Comparison of ENCODE assay signal across 34 cellular contexts in the genomic region with DNA sequence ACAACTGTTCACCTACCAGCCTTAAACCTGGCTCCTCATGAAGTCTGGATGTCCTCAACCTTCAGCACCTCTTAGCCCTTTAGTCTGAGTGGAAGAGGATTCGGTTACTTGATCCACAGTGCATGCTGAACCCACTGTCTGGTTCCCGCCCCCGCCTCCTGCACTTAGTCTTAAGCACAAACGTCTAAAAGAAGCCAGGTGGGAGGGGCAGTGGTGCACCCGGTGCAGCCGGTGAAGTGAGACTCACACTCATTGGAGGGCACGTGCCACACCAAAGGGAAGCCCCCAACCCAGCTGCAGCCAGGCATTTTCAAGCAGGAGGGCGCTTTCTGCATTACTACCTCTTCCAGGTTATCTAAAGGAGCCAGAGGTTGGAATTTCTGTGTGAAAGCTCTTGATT.
A peak's percentile ranks its signal among the peaks of the same experiment; 100 is the strongest.
DNase-seq lines count a peak whose midpoint lies in the region; ATAC-seq and TF ChIP-seq lines count a peak whose summit lies in the region.
"Had no signal": no experiment of that assay in that cellular context is flagged by ENCODE, and none has a peak within 500 bp of the region (broad histone marks: within the 10 kb centered on the region; RNA-seq: fewer than 3 reads in every experiment).

No MANE protein-coding gene starts in this region.

- H3K27me3 ChIP-seq in BLaER1 treated with 17β-estradiol and CSF1 and Interleukin-3, amounts not matched to agents 10 nM and 100 nM: no peaks in the 10 kb centered on the region
- no peaks in the 10 kb centered on the region for H3K27me3 ChIP-seq in endodermal cell (ENCODE audit: control insufficient read depth, insufficient read depth, low read length, poor library complexity, severe bottlenecking)
- H3K27me3 ChIP-seq: right lobe of liver had no signal

- H3K4me1 Mint-ChIP-seq in endodermal cell (peaks cover 15% of the 10 kb centered on the region), natural killer cell (no peaks in the 10 kb centered on the region)
- H3K4me1 Mint-ChIP-seq in stimulated activated effector memory CD8-positive, alpha-beta T cell treated with anti-CD3 and anti-CD28 coated beads, Interleukin-12 subunit alpha, Interleukin-12 subunit beta, amount 100 ng/mL, for 72 hours: no peaks in the 10 kb centered on the region
- H3K4me1 Mint-ChIP-seq: activated CD4-positive, alpha-beta memory T cell treated with anti-CD3 and anti-CD28 coated beads, Interleukin-2, amount 10 ng/mL, durations not matched to agents 7 days and 5 days; stimulated activated naive CD8-positive, alpha-beta T cell treated with anti-CD3 and anti-CD28 coated beads, Interleukin-15, amount 100 ng/mL, for 72 hours had no signal

- H3K9me3 Mint-ChIP-seq in endodermal cell: peaks cover 9% of the 10 kb centered on the region
- H3K9me3 Mint-ChIP-seq in stimulated activated effector memory CD8-positive, alpha-beta T cell treated with anti-CD3 and anti-CD28 coated beads, Interleukin-12 subunit alpha, Interleukin-12 subunit beta, amount 100 ng/mL, for 72 hours: no peaks in the 10 kb centered on the region
- no peaks in the 10 kb centered on the region for H3K9me3 Mint-ChIP-seq in natural killer cell
- H3K9me3 Mint-ChIP-seq: activated CD4-positive, alpha-beta memory T cell treated with anti-CD3 and anti-CD28 coated beads, Interleukin-2, amount 10 ng/mL, durations not matched to agents 7 days and 5 days; activated naive CD4-positive, alpha-beta T cell treated with anti-CD3 and anti-CD28 coated beads for 36 hours; activated T-helper 1 cell treated with anti-CD3 and anti-CD28 coated beads, Interleukin-12 subunit alpha, Interleukin-12 subunit beta, Interleukin-2, Interleukin-4 antibody, amounts not matched to agents 30 ng/mL and 10 ng/mL and 1 ng/mL, durations not matched to agents 14 hours and 24 hours and 36 hours; CD8-positive, alpha-beta T cell; stimulated activated naive CD8-positive, alpha-beta T cell treated with anti-CD3 and anti-CD28 coated beads, Interleukin-15, amount 100 ng/mL, for 72 hours had no signal

- peak overlapping the region in 3 of 11 experiments; percentile 2 to 17 (median 11); a peak in 3 of 22 replicates for H3K27ac ChIP-seq in BLaER1 treated with 17β-estradiol and CSF1 and Interleukin-3, amounts not matched to agents 10 nM and 100 nM
- no peak overlapping the region for H3K27ac ChIP-seq in endodermal cell (ENCODE audit: low read depth, low read length)
- H3K27ac ChIP-seq: A549, PC-9, prostate gland, right lobe of liver, thoracic aorta had no signal

- no peaks in the 10 kb centered on the region for H3K27me3 Mint-ChIP-seq in endodermal cell (ENCODE audit: insufficient read depth)
- H3K27me3 Mint-ChIP-seq in natural killer cell (ENCODE audit: low read depth in 2 of 2): peaks cover 0 to 7% of the 10 kb centered on the region in 2 donors
- H3K27me3 Mint-ChIP-seq: activated CD4-positive, alpha-beta memory T cell treated with anti-CD3 and anti-CD28 coated beads, Interleukin-2, amount 10 ng/mL, durations not matched to agents 7 days and 5 days; stimulated activated naive CD8-positive, alpha-beta T cell treated with anti-CD3 and anti-CD28 coated beads, Interleukin-15, amount 100 ng/mL, for 72 hours had no signal

- peaks cover 4 to 49% (median 26%) of the 10 kb centered on the region in 11 experiments; a peak in 21 of 22 replicates for H3K36me3 ChIP-seq in BLaER1 treated with 17β-estradiol and CSF1 and Interleukin-3, amounts not matched to agents 10 nM and 100 nM
- H3K36me3 ChIP-seq in endodermal cell (ENCODE audit: control insufficient read depth, insufficient read depth, low read length): peaks cover 15% of the 10 kb centered on the region
- H3K36me3 ChIP-seq: prostate gland, right lobe of liver, thoracic aorta had no signal

- no peak overlapping the region for H3K4me3 ChIP-seq in BLaER1 treated with 17β-estradiol and CSF1 and Interleukin-3, amounts not matched to agents 10 nM and 100 nM
- no peak overlapping the region for H3K4me3 ChIP-seq in endodermal cell (ENCODE audit: low read length)
- H3K4me3 ChIP-seq: A549, PC-9, prostate gland, right lobe of liver, thoracic aorta had no signal

- intact Hi-C loops in natural killer cell (cut with micrococcal nuclease): no loop called here

- no peak for ATAC-seq in GM18868 (IDR thresholded peaks at IDR 0.05; ENCODE audit: unreplicated experiment)
- no peak for ATAC-seq in stimulated activated effector memory CD8-positive, alpha-beta T cell treated with anti-CD3 and anti-CD28 coated beads, Interleukin-12 subunit alpha, Interleukin-12 subunit beta, amount 100 ng/mL, for 72 hours
- ATAC-seq in natural killer cell: no peak
- ATAC-seq: CD8-positive, alpha-beta T cell; esophagus mucosa; HepG2; left ventricle myocardium superior; right lobe of liver; stimulated activated naive CD8-positive, alpha-beta T cell treated with anti-CD3 and anti-CD28 coated beads, Interleukin-15, amount 100 ng/mL, for 72 hours had no signal

- H3K9me3 ChIP-seq in BLaER1 treated with 17β-estradiol and CSF1 and Interleukin-3, amounts not matched to agents 10 nM and 100 nM (replicated peaks in 1 of 11): peaks cover 0 to 8% (median 7%) of the 10 kb centered on the region in 11 experiments; a peak in 17 of 22 replicates
- peaks cover 8% of the 10 kb centered on the region for H3K9me3 ChIP-seq in endodermal cell (ENCODE audit: control insufficient read depth, low read length)
- H3K9me3 ChIP-seq: A549, prostate gland, right lobe of liver, thoracic aorta had no signal

- H3K27ac Mint-ChIP-seq in endodermal cell: no peak overlapping the region
- no peak overlapping the region for H3K27ac Mint-ChIP-seq in stimulated activated effector memory CD8-positive, alpha-beta T cell treated with anti-CD3 and anti-CD28 coated beads, Interleukin-12 subunit alpha, Interleukin-12 subunit beta, amount 100 ng/mL, for 72 hours
- no peak overlapping the region for H3K27ac Mint-ChIP-seq in natural killer cell
- H3K27ac Mint-ChIP-seq: activated CD4-positive, alpha-beta memory T cell treated with anti-CD3 and anti-CD28 coated beads, Interleukin-2, amount 10 ng/mL, durations not matched to agents 7 days and 5 days; activated naive CD4-positive, alpha-beta T cell treated with anti-CD3 and anti-CD28 coated beads for 36 hours; activated T-helper 1 cell treated with anti-CD3 and anti-CD28 coated beads, Interleukin-12 subunit alpha, Interleukin-12 subunit beta, Interleukin-2, Interleukin-4 antibody, amounts not matched to agents 30 ng/mL and 10 ng/mL and 1 ng/mL, durations not matched to agents 14 hours and 24 hours and 36 hours; CD8-positive, alpha-beta T cell had no signal

- H3K4me3 Mint-ChIP-seq in endodermal cell (no peak overlapping the region), natural killer cell (no peak overlapping the region)
- no peak overlapping the region for H3K4me3 Mint-ChIP-seq in stimulated activated effector memory CD8-positive, alpha-beta T cell treated with anti-CD3 and anti-CD28 coated beads, Interleukin-12 subunit alpha, Interleukin-12 subunit beta, amount 100 ng/mL, for 72 hours
- H3K4me3 Mint-ChIP-seq: activated CD4-positive, alpha-beta memory T cell treated with anti-CD3 and anti-CD28 coated beads, Interleukin-2, amount 10 ng/mL, durations not matched to agents 7 days and 5 days; activated naive CD4-positive, alpha-beta T cell treated with anti-CD3 and anti-CD28 coated beads for 36 hours; activated T-helper 1 cell treated with anti-CD3 and anti-CD28 coated beads, Interleukin-12 subunit alpha, Interleukin-12 subunit beta, Interleukin-2, Interleukin-4 antibody, amounts not matched to agents 30 ng/mL and 10 ng/mL and 1 ng/mL, durations not matched to agents 14 hours and 24 hours and 36 hours; CD8-positive, alpha-beta T cell; stimulated activated naive CD8-positive, alpha-beta T cell treated with anti-CD3 and anti-CD28 coated beads, Interleukin-15, amount 100 ng/mL, for 72 hours had no signal

- H3K36me3 Mint-ChIP-seq in endodermal cell (ENCODE audit: low read depth): peaks cover 25% of the 10 kb centered on the region
- H3K36me3 Mint-ChIP-seq in stimulated activated effector memory CD8-positive, alpha-beta T cell treated with anti-CD3 and anti-CD28 coated beads, Interleukin-12 subunit alpha, Interleukin-12 subunit beta, amount 100 ng/mL, for 72 hours: no peaks in the 10 kb centered on the region
- H3K36me3 Mint-ChIP-seq in natural killer cell: no peaks in the 10 kb centered on the region
- H3K36me3 Mint-ChIP-seq: CD8-positive, alpha-beta T cell had no signal

- TF ChIP-seq CTCF in endodermal cell (conservative IDR thresholded peaks at IDR 0.05) (no peak), natural killer cell (IDR thresholded peaks at IDR 0.05) (no peak)

- DNase-seq in NCI-H1092 (lab: John Stamatoyannopoulos, UW) (peak; percentile 12), NCI-H69 (lab: John Stamatoyannopoulos, UW) (peak; percentile 45), left kidney (ENCODE audit: low read depth, low spot score) (peak; percentile 95), endodermal cell (no peak), natural killer cell (no peak)
- DNase-seq in stimulated activated effector memory CD8-positive, alpha-beta T cell treated with anti-CD3 and anti-CD28 coated beads, Interleukin-12 subunit alpha, Interleukin-12 subunit beta, amount 100 ng/mL, for 72 hours (ENCODE audit: low spot score in 2 of 2): no peak
- DNase-seq: activated CD4-positive, alpha-beta memory T cell treated with anti-CD3 and anti-CD28 coated beads, Interleukin-2, amount 10 ng/mL, durations not matched to agents 7 days and 5 days; activated CD4-positive, alpha-beta T cell treated with anti-CD3 and anti-CD28 coated beads for 1 hour; activated CD8-positive, alpha-beta memory T cell treated with anti-CD3 and anti-CD28 coated beads, Interleukin-2, amount 50 U/mL, for 48 hours; activated naive CD4-positive, alpha-beta T cell treated with anti-CD3 and anti-CD28 coated beads for 36 hours; AML-193; CD8-positive, alpha-beta T cell; dermis blood vessel endothelial cell; foreskin fibroblast; HCEC 1CT; left ventricle myocardium superior; mesendoderm; NCI-H1930; NCI-H345; NK-92 treated with Interleukin-12 subunit alpha and Interleukin-12 subunit beta, amount 100 ng/mL, for 24 hours; PC-9; right lobe of liver; Right ventricle myocardium superior; stimulated activated CD8-positive, alpha-beta memory T cell treated with anti-CD3 and anti-CD28 coated beads, Interleukin-4, amount 100 ng/mL, for 48 hours; stimulated activated naive CD8-positive, alpha-beta T cell treated with anti-CD3 and anti-CD28 coated beads, Interleukin-15, amount 100 ng/mL, for 72 hours; T-helper 2 cell had no signal

- H3K4me1 ChIP-seq in BLaER1 treated with 17β-estradiol and CSF1 and Interleukin-3, amounts not matched to agents 10 nM and 100 nM: peaks cover 20 to 34% (median 30%) of the 10 kb centered on the region in 10 experiments
- H3K4me1 ChIP-seq in endodermal cell (ENCODE audit: control insufficient read depth, insufficient read depth, low read length): no peaks in the 10 kb centered on the region
- H3K4me1 ChIP-seq: prostate gland, right lobe of liver had no signal

- peak overlapping the region; percentile 58 to 80 (median 69) for H3K4me2 ChIP-seq in BLaER1 treated with 17β-estradiol and CSF1 and Interleukin-3, amounts not matched to agents 10 nM and 100 nM
- H3K4me2 ChIP-seq: A549, PC-9 had no signal

- 75 to 81% methylated on average over 4 to 8 of the region's 8 CpGs for WGBS in endodermal cell (ENCODE audit: insufficient coverage in 1 of 2, insufficient read length in 1 of 2), 2 experiments

- H4K20me1 ChIP-seq in BLaER1 treated with 17β-estradiol and CSF1 and Interleukin-3, amounts not matched to agents 10 nM and 100 nM: peaks cover 0 to 22% (median 0%) of the 10 kb centered on the region in 11 experiments; a peak in 5 of 22 replicates

- H3K9ac ChIP-seq in BLaER1 treated with 17β-estradiol and CSF1 and Interleukin-3, amounts not matched to agents 10 nM and 100 nM: peak overlapping the region in 2 of 11 experiments; percentile 1 to 35; a peak in 1 of 22 replicates
- H3K9ac ChIP-seq in endodermal cell (ENCODE audit: extremely low read depth, low read length, poor library complexity, severe bottlenecking): no peak overlapping the region

Comparison
In these comparisons a context has a peak if more than half of its experiments do, and no peak if none do; other contexts are left out.
1. DNase-seq: peak in NCI-H1092 (single experiment), NCI-H69 (single experiment) and left kidney (single experiment); none in endodermal cell (single experiment), stimulated activated effector memory CD8-positive, alpha-beta T cell treated with anti-CD3 and anti-CD28 coated beads, Interleukin-12 subunit alpha, Interleukin-12 subunit beta, amount 100 ng/mL, for 72 hours (0 of 2) and natural killer cell (single experiment).